Comparison of ENCODE assay signal across 30 cellular contexts in genomic region chr12:113870890-113871289, GRCh38.
"Had no signal": no experiment of that assay in that cellular context is flagged by ENCODE, and none has a peak within 500 bp of the region (broad histone marks: within the 10 kb centered on the region; RNA-seq: fewer than 3 reads in every experiment).

No MANE protein-coding gene starts in this region.

- H3K27me3 ChIP-seq: brain microvascular endothelial cell, esophagus squamous epithelium, gastroesophageal sphincter had no signal

- DNase-seq: activated CD4-positive, alpha-beta memory T cell treated with anti-CD3 and anti-CD28 coated beads, Interleukin-2, amount 10 ng/mL, durations not matched to agents 7 days and 5 days; activated CD4-positive, alpha-beta T cell treated with anti-CD3 and anti-CD28 coated beads for 1 hour; activated CD4-positive, alpha-beta T cell treated with anti-CD3 and anti-CD28 coated beads for 4 hours; activated CD4-positive, alpha-beta T cell treated with anti-CD3 and anti-CD28 coated beads, Interleukin-2, amount 10 ng/mL, durations not matched to agents 7 days and 5 days; activated CD4-positive, alpha-beta T cell treated with anti-CD3 and anti-CD28 coated beads, Interleukin-2, amount 50 U/mL, for 4 hours; activated CD8-positive, alpha-beta memory T cell treated with anti-CD3 and anti-CD28 coated beads, Interleukin-2, amount 50 U/mL, for 48 hours; activated effector memory CD4-positive, alpha-beta T cell treated with Interleukin-2 at 50 U/mL for 16 hours; activated gamma-delta T cell treated with Interleukin-2 at 50 U/mL for 16 hours; activated naive CD4-positive, alpha-beta T cell treated with anti-CD3 and anti-CD28 coated beads, Interleukin-2, amount 50 U/mL, for 16 hours; activated naive CD4-positive, alpha-beta T cell treated with Interleukin-2 at 50 U/mL for 16 hours; activated T-cell treated with anti-CD3 and anti-CD28 coated beads for 4 hours; activated T-cell treated with anti-CD3 and anti-CD28 coated beads, Interleukin-2, amount 50 U/mL, for 4 hours; amniotic stem cell; brain microvascular endothelial cell; cortex of kidney; dermis blood vessel endothelial cell; effector CD4-positive, alpha-beta T cell; effector memory CD8-positive, alpha-beta T cell; esophagus squamous epithelium; foreskin melanocyte; T-helper 1 cell; T-helper 17 cell had no signal

- H3K27me3 Mint-ChIP-seq: activated CD4-positive, alpha-beta memory T cell treated with anti-CD3 and anti-CD28 coated beads, Interleukin-2, amount 10 ng/mL, durations not matched to agents 7 days and 5 days; activated CD4-positive, alpha-beta T cell treated with anti-CD3 and anti-CD28 coated beads, Interleukin-2, amount 10 ng/mL, durations not matched to agents 7 days and 5 days; activated naive CD8-positive, alpha-beta T cell; activated T-helper 17 cell treated with anti-CD3 and anti-CD28 coated beads, Interleukin-2, amount 50 U/mL, for 72 hours; central memory CD8-positive, alpha-beta T cell; effector memory CD8-positive, alpha-beta T cell; T-helper 17 cell had no signal

- H3K36me3 ChIP-seq: brain microvascular endothelial cell had no signal

- H3K27ac ChIP-seq: brain microvascular endothelial cell, epithelial cell of prostate, esophagus squamous epithelium, gastroesophageal sphincter, VCaP had no signal

- H3K4me3 ChIP-seq: esophagus squamous epithelium, gastroesophageal sphincter had no signal

- H3K27ac Mint-ChIP-seq: activated CD4-positive, alpha-beta memory T cell treated with anti-CD3 and anti-CD28 coated beads, Interleukin-2, amount 10 ng/mL, durations not matched to agents 7 days and 5 days; activated naive CD8-positive, alpha-beta T cell; activated T-helper 17 cell treated with anti-CD3 and anti-CD28 coated beads, Interleukin-2, amount 50 U/mL, for 72 hours; T-helper 17 cell; T-helper 2 cell treated with Interferon-gamma antibody and Interleukin-4, amounts not matched to agents 5 μg/mL and 100 μg/mL, for 36 hours had no signal

- H3K9me3 ChIP-seq: esophagus squamous epithelium, gastroesophageal sphincter had no signal

- H3K9me3 Mint-ChIP-seq: activated CD4-positive, alpha-beta memory T cell treated with anti-CD3 and anti-CD28 coated beads, Interleukin-2, amount 10 ng/mL, durations not matched to agents 7 days and 5 days; activated CD4-positive, alpha-beta T cell treated with anti-CD3 and anti-CD28 coated beads, Interleukin-2, amount 10 ng/mL, durations not matched to agents 7 days and 5 days; activated T-cell treated with anti-CD3 and anti-CD28 coated beads, Interleukin-2, amount 50 U/mL, for 4 hours; activated T-helper 17 cell treated with anti-CD3 and anti-CD28 coated beads, Interleukin-2, amount 50 U/mL, for 72 hours; central memory CD8-positive, alpha-beta T cell; effector memory CD8-positive, alpha-beta T cell; T-helper 2 cell treated with Interferon-gamma antibody and Interleukin-4, amounts not matched to agents 5 μg/mL and 100 μg/mL, for 36 hours; WTC11 had no signal

- ATAC-seq: activated T-cell treated with anti-CD3 and anti-CD28 coated beads, Interleukin-2, amount 50 U/mL, for 4 hours; activated T-helper 17 cell treated with anti-CD3 and anti-CD28 coated beads, Interleukin-2, amount 50 U/mL, for 72 hours; effector memory CD8-positive, alpha-beta T cell; gastroesophageal sphincter; T-helper 17 cell had no signal

- H3K4me1 Mint-ChIP-seq: activated CD4-positive, alpha-beta memory T cell treated with anti-CD3 and anti-CD28 coated beads, Interleukin-2, amount 10 ng/mL, durations not matched to agents 7 days and 5 days; activated CD4-positive, alpha-beta T cell treated with anti-CD3 and anti-CD28 coated beads, Interleukin-2, amount 10 ng/mL, durations not matched to agents 7 days and 5 days; activated T-helper 17 cell treated with anti-CD3 and anti-CD28 coated beads, Interleukin-2, amount 50 U/mL, for 72 hours; T-helper 17 cell had no signal

- H3K4me3 Mint-ChIP-seq: activated CD4-positive, alpha-beta memory T cell treated with anti-CD3 and anti-CD28 coated beads, Interleukin-2, amount 10 ng/mL, durations not matched to agents 7 days and 5 days; activated CD4-positive, alpha-beta T cell treated with anti-CD3 and anti-CD28 coated beads, Interleukin-2, amount 10 ng/mL, durations not matched to agents 7 days and 5 days; activated naive CD8-positive, alpha-beta T cell; activated T-cell treated with anti-CD3 and anti-CD28 coated beads, Interleukin-2, amount 50 U/mL, for 4 hours; activated T-helper 17 cell treated with anti-CD3 and anti-CD28 coated beads, Interleukin-2, amount 50 U/mL, for 72 hours; central memory CD8-positive, alpha-beta T cell; effector memory CD8-positive, alpha-beta T cell; T-helper 17 cell; T-helper 2 cell treated with Interferon-gamma antibody and Interleukin-4, amounts not matched to agents 5 μg/mL and 100 μg/mL, for 36 hours; WTC11 had no signal
